ENCODE assay signal across 17 cellular contexts in the genomic region with DNA sequence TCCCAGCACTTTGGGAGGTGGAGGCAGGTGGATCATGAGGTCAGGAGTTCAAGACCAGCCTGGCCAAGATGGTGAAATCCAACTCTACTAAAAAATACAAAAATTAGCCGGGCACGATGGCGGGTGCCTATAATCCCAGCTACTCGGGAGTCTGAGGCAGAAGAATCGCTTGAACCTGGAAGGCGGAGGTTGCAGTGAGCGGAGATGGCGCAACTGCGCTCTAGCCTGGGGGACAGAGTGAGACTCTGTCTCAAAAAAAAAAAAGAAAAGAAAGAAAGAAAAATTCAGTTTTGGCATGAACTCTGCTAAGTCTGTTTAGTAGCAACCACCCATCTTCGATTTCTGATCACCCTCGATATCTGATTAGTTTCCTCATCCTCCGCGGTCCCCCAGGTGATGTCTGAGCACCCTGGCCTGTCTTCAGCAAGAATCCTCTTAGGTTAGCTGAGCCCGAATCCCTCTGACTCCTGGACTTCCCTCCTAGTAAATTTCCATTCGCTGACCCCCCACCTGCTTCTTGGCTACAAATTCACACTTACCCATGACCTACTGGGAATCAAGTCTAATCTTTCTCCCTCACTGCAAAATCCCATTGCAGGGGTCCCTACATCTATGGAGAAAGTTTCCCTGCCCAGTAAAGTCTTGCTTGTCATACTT. TPM values are rescaled to one million over a fixed set of nuclear protein-coding genes. Genes with fewer than 3 reads are reported as not detected.
A peak's percentile ranks its signal among the peaks of the same experiment; 100 is the strongest.
DNase-seq lines count a peak whose midpoint lies in the region.
"Had no signal": no experiment of that assay in that cellular context is flagged by ENCODE, and none has a peak within 500 bp of the region (broad histone marks: within the 10 kb centered on the region; RNA-seq: fewer than 3 reads in every experiment).

No MANE protein-coding gene starts in this region.

- no peaks in the 10 kb centered on the region for H3K9me3 ChIP-seq in BLaER1 treated with 17β-estradiol and CSF1 and Interleukin-3, amounts not matched to agents 10 nM and 100 nM (replicated peaks in 1 of 11)
- H3K9me3 ChIP-seq in adipocyte (ENCODE audit: control insufficient read depth, low read length) (no peaks in the 10 kb centered on the region), skeletal muscle satellite cell (replicated peaks; ENCODE audit: low read length) (no peaks in the 10 kb centered on the region)
- H3K9me3 ChIP-seq: adrenal gland, testis had no signal

- no peak overlapping the region for H3K4me3 ChIP-seq in BLaER1 treated with 17β-estradiol and CSF1 and Interleukin-3, amounts not matched to agents 10 nM and 100 nM
- H3K4me3 ChIP-seq in adipocyte (ENCODE audit: low read length) (peak overlapping the region; percentile 15), skeletal muscle satellite cell (ENCODE audit: low read length) (no peak overlapping the region)

- no peak overlapping the region for H3K9ac ChIP-seq in BLaER1 treated with 17β-estradiol and CSF1 and Interleukin-3, amounts not matched to agents 10 nM and 100 nM
- H3K9ac ChIP-seq in adipocyte (ENCODE audit: low read length): no peak overlapping the region
- H3K9ac ChIP-seq in skeletal muscle satellite cell (ENCODE audit: low read depth, low read length): peak overlapping the region; percentile 27

- H3K27me3 ChIP-seq in BLaER1 treated with 17β-estradiol and CSF1 and Interleukin-3, amounts not matched to agents 10 nM and 100 nM: peaks cover 0 to 8% (median 0%) of the 10 kb centered on the region in 11 experiments; a peak in 3 of 22 replicates
- peaks cover 12% of the 10 kb centered on the region for H3K27me3 ChIP-seq in adipocyte (replicated peaks; ENCODE audit: control insufficient read depth, insufficient read depth, low read length)
- peaks cover 7% of the 10 kb centered on the region for H3K27me3 ChIP-seq in layer of hippocampus (ENCODE audit: control insufficient read depth, insufficient read depth, low read length)
- peaks cover 14% of the 10 kb centered on the region for H3K27me3 ChIP-seq in skeletal muscle satellite cell (ENCODE audit: control insufficient read depth, insufficient read depth, low read length)
- H3K27me3 ChIP-seq: adrenal gland, foreskin keratinocyte, testis had no signal

- H3K36me3 ChIP-seq in BLaER1 treated with 17β-estradiol and CSF1 and Interleukin-3, amounts not matched to agents 10 nM and 100 nM: no peaks in the 10 kb centered on the region
- H3K36me3 ChIP-seq in adipocyte (ENCODE audit: control insufficient read depth, insufficient read depth, low read length, severe bottlenecking) (no peaks in the 10 kb centered on the region), skeletal muscle satellite cell (ENCODE audit: insufficient read depth, low read length) (no peaks in the 10 kb centered on the region)
- H3K36me3 ChIP-seq: adrenal gland had no signal

- H4K20me1 ChIP-seq in BLaER1 treated with 17β-estradiol and CSF1 and Interleukin-3, amounts not matched to agents 10 nM and 100 nM: 0 out of 22 replicates have a peak, but pooled peaks cover 0 to 7% (median 0%) of the 10 kb centered on the region in 11 experiments

- no peak overlapping the region for H3K27ac ChIP-seq in BLaER1 treated with 17β-estradiol and CSF1 and Interleukin-3, amounts not matched to agents 10 nM and 100 nM
- peak overlapping the region; percentile 12 for H3K27ac ChIP-seq in layer of hippocampus (ENCODE audit: low read depth, low read length)
- H3K27ac ChIP-seq: foreskin keratinocyte had no signal

- peaks cover 7 to 11% (median 9%) of the 10 kb centered on the region in 10 experiments for H3K4me1 ChIP-seq in BLaER1 treated with 17β-estradiol and CSF1 and Interleukin-3, amounts not matched to agents 10 nM and 100 nM
- H3K4me1 ChIP-seq in adipocyte (ENCODE audit: control insufficient read depth, insufficient read depth, low read length): peaks cover 57% of the 10 kb centered on the region
- peaks cover 45% of the 10 kb centered on the region for H3K4me1 ChIP-seq in skeletal muscle satellite cell (ENCODE audit: control insufficient read depth, insufficient read depth, low read length)

- DNase-seq in adipocyte (ENCODE audit: low read depth) (no peak), NAMALWA (ENCODE audit: low spot score) (no peak), OCI-M1 (lab: John Stamatoyannopoulos, UW) (no peak), NCI-H2227 (lab: John Stamatoyannopoulos, UW; ENCODE audit: unreplicated experiment) (no peak)
- DNase-seq in effector CD8-positive, alpha-beta T cell (lab: John Stamatoyannopoulos, UW): no peak
- DNase-seq: activated CD4-positive, alpha-beta T cell treated with anti-CD3 and anti-CD28 coated beads for 36 hours; activated T-cell treated with anti-CD3 and anti-CD28 coated beads, Interleukin-2, amount 50 U/mL, for 24 hours; effector CD4-positive, alpha-beta T cell; NCI-H1694; NCI-H524 treated with DMSO at 0.1 percent for 48 hours had no signal

- H3K4me2 ChIP-seq in BLaER1 treated with 17β-estradiol and CSF1 and Interleukin-3, amounts not matched to agents 10 nM and 100 nM: peak overlapping the region in 9 of 11 experiments; percentile 46 to 71 (median 62); a peak in 13 of 22 replicates
- no peak overlapping the region for H3K4me2 ChIP-seq in skeletal muscle satellite cell (ENCODE audit: low read length)

RNA-seq across cellular contexts. Expression of a gene that starts 0.9 kb away (rescaled TPM):
- 12.2 and 22.9 TPM in 2 replicates for total RNA-seq in skeletal muscle satellite cell (2012; rRNA removed)
- total RNA-seq: activated CD4-positive, alpha-beta T cell treated with anti-CD3 and anti-CD28 coated beads for 36 hours; T-helper 1 cell treated with Interleukin-12 subunit alpha and Interleukin-12 subunit beta and Interleukin-4 antibody, amounts not matched to agents 30 ng/mL and 1 ng/mL, for 36 hours had no signal
